ENCODE assay signal across 9 cellular contexts in genomic region chr5:106525438-106525837, GRCh38.
"Had no signal": no experiment of that assay in that cellular context is flagged by ENCODE, and none has a peak within 500 bp of the region (broad histone marks: within the 10 kb centered on the region; RNA-seq: fewer than 3 reads in every experiment).

No MANE protein-coding gene starts in this region.

- H3K36me3 ChIP-seq: HAP-1 had no signal

- H3K9me3 ChIP-seq: HAP-1 had no signal

- DNase-seq: GM23248, GOT3, H7, H9, HCEC 1CT, HFFc6 had no signal

- H2AFZ ChIP-seq: GM23248, GM23338 had no signal

- H3K9ac ChIP-seq: GM23248 had no signal

- H3K4me3 ChIP-seq: GM23248, GM23338, HAP-1 had no signal

- H3K4me1 ChIP-seq: HAP-1 had no signal

- H3K27ac ChIP-seq: GM23248 had no signal

- ATAC-seq: GM23338, HCT116 had no signal

- H3K4me2 ChIP-seq: GM23338 had no signal
